3 cellular contexts compared by ENCODE assay signal in genomic region chr3:26704736-26705135, GRCh38.
"Had no signal": no experiment of that assay in that cellular context is flagged by ENCODE, and none has a peak within 500 bp of the region (broad histone marks: within the 10 kb centered on the region; RNA-seq: fewer than 3 reads in every experiment).

No MANE protein-coding gene starts in this region.

- ATAC-seq: GM12878 had no signal

- H3K4me3 ChIP-seq: GM12878 had no signal

- DNase-seq: GDM1, GF-D8 had no signal
